8 cellular contexts compared by ENCODE assay signal in the genomic region with DNA sequence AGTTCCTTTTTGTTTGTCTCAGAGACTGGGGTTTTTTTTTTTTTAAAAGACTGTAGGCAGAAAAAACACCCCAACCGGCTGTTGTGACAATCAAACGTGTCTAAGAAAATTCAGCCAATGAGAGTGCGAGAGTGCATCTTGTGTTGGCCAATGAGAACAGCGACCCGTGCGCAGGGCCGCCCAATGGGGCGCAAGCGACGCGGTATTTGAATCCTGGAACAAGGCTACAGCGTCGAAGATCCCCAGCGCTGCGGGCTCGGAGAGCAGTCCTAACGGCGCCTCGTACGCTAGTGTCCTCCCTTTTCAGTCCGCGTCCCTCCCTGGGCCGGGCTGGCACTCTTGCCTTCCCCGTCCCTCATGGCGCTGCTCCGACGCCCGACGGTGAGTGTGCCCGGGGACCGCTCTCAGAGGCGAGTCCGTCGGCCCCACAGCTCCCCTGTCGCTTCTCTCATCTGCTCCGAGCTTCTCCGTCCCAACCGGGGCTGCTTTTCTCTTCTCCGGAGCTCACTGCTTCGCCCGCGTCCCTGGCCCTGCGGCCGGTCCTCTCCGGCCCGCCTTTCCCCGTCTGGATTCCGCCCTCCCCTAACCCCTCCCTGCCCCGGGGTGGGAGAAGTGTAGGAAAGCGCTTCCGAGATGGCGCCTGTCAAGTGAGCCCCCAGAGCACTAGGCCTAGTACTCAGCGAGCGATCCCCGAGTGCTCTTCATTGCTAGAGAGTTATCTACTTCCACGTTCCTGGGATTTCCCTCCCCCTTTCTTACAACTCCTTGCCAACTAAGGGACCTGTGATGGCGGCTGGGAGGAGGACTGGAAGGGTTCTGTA. TPM values are rescaled to one million over a fixed set of nuclear protein-coding genes. Genes with fewer than 3 reads are reported as not detected.
A peak's percentile ranks its signal among the peaks of the same experiment; 100 is the strongest.
DNase-seq lines count a peak whose midpoint lies in the region; ATAC-seq and TF ChIP-seq lines count a peak whose summit lies in the region.

A gene (plus strand): TSS at position 235 of the 821 bp plus-strand sequence. CDS start 123 bp downstream, at position 358.

- no peaks in the 10 kb centered on the region for H4K20me1 ChIP-seq in PC-3 (ENCODE audit: low read length)

- BruUV-seq in PC-3 (replicated peaks; lab: Mats Ljungman, UMichigan), result no TSS peak

- TF ChIP-seq CTCF in PC-3 (conservative IDR thresholded peaks at IDR 0.05; ENCODE audit: low read depth, low read length) (no peak), epithelial cell of proximal tubule (conservative IDR thresholded peaks at IDR 0.05; ENCODE audit: low read depth, low read length) (no peak)

- H3K27ac ChIP-seq in PC-3 (ENCODE audit: low read length) (peak within 1 kb of the TSS; percentile 47), mucosa of rectum (ENCODE audit: low read depth in 2 of 2, low read length in 2 of 2) (peak within 1 kb of the TSS; percentile 49 to 60)

- peaks cover 22% of the 10 kb centered on the region for H3K36me3 ChIP-seq in PC-3 (ENCODE audit: low read depth, low read length)
- H3K36me3 ChIP-seq in mucosa of rectum (ENCODE audit: control insufficient read depth in 2 of 2, insufficient read depth in 2 of 2, low read length in 2 of 2), result peaks cover 0 to 3% of the 10 kb centered on the region in 2 donors

- H3K9me3 ChIP-seq in PC-3 (ENCODE audit: low read length) (no peaks in the 10 kb centered on the region), mucosa of rectum (ENCODE audit: control insufficient read depth in 2 of 2, low read length in 2 of 2) (no peaks in the 10 kb centered on the region)

- peak; percentile 95 for ATAC-seq in GM21717 (IDR thresholded peaks at IDR 0.05; ENCODE audit: unreplicated experiment)
- ATAC-seq in PC-3, result peak; percentile 98

- CTCF ChIA-PET in PC-3 (lab: Charles Lee), result no interaction called here

- H2AFZ ChIP-seq in PC-3 (ENCODE audit: low read length), result peak within 1 kb of the TSS; percentile 90

- POLR2A ChIA-PET in PC-3 (lab: Charles Lee; ENCODE audit: unreplicated experiment), result no interaction called here

- DNase-seq in DMS53 (lab: John Stamatoyannopoulos, UW) (peak; percentile 96), PC-3 (peak; percentile 88), activated T-cell treated with anti-CD3 and anti-CD28 coated beads for 4 hours (peak; percentile 69), epithelial cell of proximal tubule (ENCODE audit: low read depth) (peak; percentile 62)
- DNase-seq in Jurkat, Clone E6-1 (ENCODE audit: low read depth, low spot score), result peak; percentile 96
- DNase-seq in stimulated activated CD8-positive, alpha-beta memory T cell treated with anti-CD3 and anti-CD28 coated beads, Interleukin-4, amount 100 ng/mL, for 4 hours (ENCODE audit: low read depth in 2 of 2, low spot score in 1 of 2), result peak; percentile 40 to 55

- no peaks in the 10 kb centered on the region for H3K27me3 ChIP-seq in PC-3 (ENCODE audit: low read length)
- H3K27me3 ChIP-seq in mucosa of rectum (ENCODE audit: control insufficient read depth in 2 of 2, insufficient read depth in 2 of 2, low read length in 2 of 2), result no peaks in the 10 kb centered on the region

- intact Hi-C loops in PC-3 (cut with micrococcal nuclease), result loop anchor here (1.0 to 5.0 kb wide), 2 partner anchors 118 to 424 kb away; a partner anchor contains a TSS

- peak within 1 kb of the TSS; percentile 79 for H3K9ac ChIP-seq in PC-3 (ENCODE audit: low read length)
- peak within 1 kb of the TSS; percentile 78 to 81 for H3K9ac ChIP-seq in mucosa of rectum (ENCODE audit: low read depth in 1 of 2, low read length in 2 of 2)

- H3F3A ChIP-seq in PC-3 (ENCODE audit: low read length, unreplicated experiment), result no peaks in the 10 kb centered on the region

- peak within 1 kb of the TSS; percentile 72 for H3K4me2 ChIP-seq in PC-3 (ENCODE audit: low read length)

- peaks cover 9% of the 10 kb centered on the region; the same call in 1 of the 2 replicates for H3K4me1 ChIP-seq in PC-3 (ENCODE audit: insufficient read depth, low read length)
- peaks cover 0 to 5% of the 10 kb centered on the region in 2 donors for H3K4me1 ChIP-seq in mucosa of rectum (ENCODE audit: control insufficient read depth in 2 of 2, insufficient read depth in 2 of 2, low read length in 2 of 2)

- no peaks in the 10 kb centered on the region for H3K9me2 ChIP-seq in PC-3 (replicated peaks; ENCODE audit: low read length)

- peak within 1 kb of the TSS; percentile 93 for H3K4me3 ChIP-seq in Jurkat, Clone E6-1 (ENCODE audit: low read length)
- H3K4me3 ChIP-seq in PC-3 (ENCODE audit: low read length), result peak within 1 kb of the TSS; percentile 80
- H3K4me3 ChIP-seq in epithelial cell of proximal tubule (ENCODE audit: low read depth, low read length), result peak within 1 kb of the TSS; percentile 94
- H3K4me3 ChIP-seq in mucosa of rectum (ENCODE audit: low read length in 2 of 2), result peak within 1 kb of the TSS; percentile 88 to 96

- peaks cover 40% of the 10 kb centered on the region for H3K79me2 ChIP-seq in PC-3 (ENCODE audit: low read length)

RNA-seq across cellular contexts. Expression of the gene that starts here (rescaled TPM):
- 184 TPM for polyA plus RNA-seq in Jurkat, Clone E6-1 (2012; ENCODE audit: insufficient read depth, insufficient read length)
- 54.3 and 61.7 TPM in 2 replicates for total RNA-seq in PC-3 (2014; rRNA removed)
- total RNA-seq in epithelial cell of proximal tubule, result 108 TPM in 2 replicates

Comparison
In these comparisons a context has a peak if more than half of its experiments do, and no peak if none do; other contexts are left out.
1. Peak in every context shown above with its lines: DNase-seq, ATAC-seq, H3K4me3 ChIP-seq and H3K27ac ChIP-seq.